Comparison of ENCODE assay signal across 19 cellular contexts in genomic region chr4:41471672-41472071, GRCh38.
"Had no signal": no experiment of that assay in that cellular context is flagged by ENCODE, and none has a peak within 500 bp of the region (broad histone marks: within the 10 kb centered on the region; RNA-seq: fewer than 3 reads in every experiment).

No MANE protein-coding gene starts in this region.

- H3K9me3 Mint-ChIP-seq: activated CD4-positive, alpha-beta memory T cell treated with anti-CD3 and anti-CD28 coated beads, Interleukin-2, amount 10 ng/mL, durations not matched to agents 7 days and 5 days; dendritic cell treated with granulocyte-macrophage colony-stimulating factor and Interleukin-4, amounts not matched to agents 40 ng/mL and 50 ng/mL, for 4 days; stimulated activated naive CD8-positive, alpha-beta T cell treated with anti-CD3 and anti-CD28 coated beads, Interleukin-15, Interleukin-2, amounts not matched to agents 100 ng/mL and 50 ng/mL, for 24 hours had no signal

- H3K27me3 ChIP-seq: brain microvascular endothelial cell, right atrium auricular region, suprapubic skin had no signal

- H3K36me3 ChIP-seq: brain microvascular endothelial cell, neutrophil, right atrium auricular region, suprapubic skin had no signal

- H3K4me3 ChIP-seq: right atrium auricular region, skin epidermis, suprapubic skin had no signal

- H3K4me3 Mint-ChIP-seq: activated CD4-positive, alpha-beta memory T cell treated with anti-CD3 and anti-CD28 coated beads, Interleukin-2, amount 10 ng/mL, durations not matched to agents 7 days and 5 days; activated naive CD8-positive, alpha-beta T cell; dendritic cell treated with granulocyte-macrophage colony-stimulating factor and Interleukin-4, amounts not matched to agents 40 ng/mL and 50 ng/mL, for 4 days; naive thymus-derived CD4-positive, alpha-beta T cell; stimulated activated naive CD8-positive, alpha-beta T cell treated with anti-CD3 and anti-CD28 coated beads, Interleukin-15, Interleukin-2, amounts not matched to agents 100 ng/mL and 50 ng/mL, for 24 hours; T-helper 17 cell; WTC11 had no signal

- H3K4me1 Mint-ChIP-seq: activated CD4-positive, alpha-beta memory T cell treated with anti-CD3 and anti-CD28 coated beads, Interleukin-2, amount 10 ng/mL, durations not matched to agents 7 days and 5 days; naive thymus-derived CD4-positive, alpha-beta T cell; T-helper 17 cell had no signal

- H3K9me3 ChIP-seq: neutrophil, right atrium auricular region, suprapubic skin had no signal

- ATAC-seq: left colon; naive thymus-derived CD4-positive, alpha-beta T cell; T-helper 17 cell; WTC11 had no signal

- H3K27ac ChIP-seq: brain microvascular endothelial cell, epithelial cell of prostate, neutrophil, right atrium auricular region, skin epidermis, suprapubic skin had no signal

- DNase-seq: activated CD4-positive, alpha-beta memory T cell treated with anti-CD3 and anti-CD28 coated beads, Interleukin-2, amount 10 ng/mL, durations not matched to agents 7 days and 5 days; activated CD4-positive, alpha-beta T cell treated with anti-CD3 and anti-CD28 coated beads for 4 hours; activated effector memory CD4-positive, alpha-beta T cell treated with anti-CD3 and anti-CD28 coated beads, Interleukin-2, amount 50 U/mL, for 16 hours; activated T-cell treated with anti-CD3 and anti-CD28 coated beads, Interleukin-2, amount 50 U/mL, for 48 hours; amygdala; brain microvascular endothelial cell; left colon; naive thymus-derived CD4-positive, alpha-beta T cell; posterior cingulate gyrus; T-helper 17 cell had no signal

- H3K27ac Mint-ChIP-seq: activated CD4-positive, alpha-beta memory T cell treated with anti-CD3 and anti-CD28 coated beads, Interleukin-2, amount 10 ng/mL, durations not matched to agents 7 days and 5 days; activated naive CD8-positive, alpha-beta T cell; dendritic cell treated with granulocyte-macrophage colony-stimulating factor and Interleukin-4, amounts not matched to agents 40 ng/mL and 50 ng/mL, for 4 days; naive thymus-derived CD4-positive, alpha-beta T cell; stimulated activated naive CD8-positive, alpha-beta T cell treated with anti-CD3 and anti-CD28 coated beads, Interleukin-15, Interleukin-2, amounts not matched to agents 100 ng/mL and 50 ng/mL, for 24 hours; T-helper 17 cell; WTC11 had no signal

- H3K36me3 Mint-ChIP-seq: activated naive CD8-positive, alpha-beta T cell; naive thymus-derived CD4-positive, alpha-beta T cell; WTC11 had no signal

- H3K27me3 Mint-ChIP-seq: activated CD4-positive, alpha-beta memory T cell treated with anti-CD3 and anti-CD28 coated beads, Interleukin-2, amount 10 ng/mL, durations not matched to agents 7 days and 5 days; stimulated activated naive CD8-positive, alpha-beta T cell treated with anti-CD3 and anti-CD28 coated beads, Interleukin-15, Interleukin-2, amounts not matched to agents 100 ng/mL and 50 ng/mL, for 24 hours; T-helper 17 cell had no signal
